ENCODE assay signal across 8 cellular contexts in genomic region chr11:94768602-94769511, GRCh38. TPM values are rescaled to one million over a fixed set of nuclear protein-coding genes. Genes with fewer than 3 reads are reported as not detected.
DNase-seq lines count a peak whose midpoint lies in the region; ATAC-seq, FAIRE-seq and TF ChIP-seq lines count a peak whose summit lies in the region.

No MANE protein-coding gene starts in this region.

- peak; percentile 7 for DNase-seq in NCI-H2107 treated with DMSO at 0.1 percent for 48 hours (lab: John Stamatoyannopoulos, UW; ENCODE audit: unreplicated experiment)
- no peak for DNase-seq in NCI-H2107 (lab: John Stamatoyannopoulos, UW)
- no peak for DNase-seq in activated CD4-positive, alpha-beta memory T cell treated with anti-CD3 and anti-CD28 coated beads for 36 hours
- peak; percentile 38 to 41 for DNase-seq in frontal cortex (ENCODE audit: low spot score in 2 of 2)
- peak; percentile 26 for DNase-seq in neural crest cell (ENCODE audit: low read depth, low spot score)
- no peak for DNase-seq in epidermal melanocyte (ENCODE audit: insufficient read length, low spot score)
- DNase-seq in central memory CD4-positive, alpha-beta T cell: no peak

- intact Hi-C loops in activated CD4-positive, alpha-beta memory T cell treated with anti-CD3 and anti-CD28 coated beads for 36 hours (cut with micrococcal nuclease): loop anchor here (10.0 kb wide), 1 partner anchor 254 kb away; the partner anchor contains the start of gene C11orf97

- no peaks in the 10 kb centered on the region for H3K9me3 Mint-ChIP-seq in activated CD4-positive, alpha-beta memory T cell treated with anti-CD3 and anti-CD28 coated beads for 36 hours
- H3K9me3 Mint-ChIP-seq in neural crest cell: peaks cover 5% of the 10 kb centered on the region

- peak; percentile 28 for ATAC-seq in HG02981 (IDR thresholded peaks at IDR 0.05; ENCODE audit: unreplicated experiment)

- TF ChIP-seq CTCF in neural crest cell (conservative IDR thresholded peaks at IDR 0.05): no peak

- no peaks in the 10 kb centered on the region for H3K36me3 Mint-ChIP-seq in activated CD4-positive, alpha-beta memory T cell treated with anti-CD3 and anti-CD28 coated beads for 36 hours
- peaks cover 14% of the 10 kb centered on the region for H3K36me3 Mint-ChIP-seq in neural crest cell (ENCODE audit: low read depth)

- peak overlapping the region; percentile 55 for H3K4me3 Mint-ChIP-seq in activated CD4-positive, alpha-beta memory T cell treated with anti-CD3 and anti-CD28 coated beads for 36 hours
- no peak overlapping the region for H3K4me3 Mint-ChIP-seq in neural crest cell

- CTCF ChIA-PET in activated CD4-positive, alpha-beta memory T cell treated with anti-CD3 and anti-CD28 coated beads for 36 hours (lab: Charles Lee): no interaction called here

- POLR2A ChIA-PET in activated CD4-positive, alpha-beta memory T cell treated with anti-CD3 and anti-CD28 coated beads for 36 hours (lab: Charles Lee): no interaction called here

- FAIRE-seq in frontal cortex (lab: Jason Lieb, UNC): no peak

- peaks cover 8% of the 10 kb centered on the region for H3K4me1 Mint-ChIP-seq in activated CD4-positive, alpha-beta memory T cell treated with anti-CD3 and anti-CD28 coated beads for 36 hours (ENCODE audit: low read depth)
- peaks cover 40% of the 10 kb centered on the region for H3K4me1 Mint-ChIP-seq in neural crest cell

- H3K27ac Mint-ChIP-seq in activated CD4-positive, alpha-beta memory T cell treated with anti-CD3 and anti-CD28 coated beads for 36 hours: no peak overlapping the region
- peak overlapping the region; percentile 96 for H3K27ac Mint-ChIP-seq in neural crest cell (ENCODE audit: unreplicated experiment)

- H3K27me3 Mint-ChIP-seq in activated CD4-positive, alpha-beta memory T cell treated with anti-CD3 and anti-CD28 coated beads for 36 hours: peaks cover 43% of the 10 kb centered on the region
- no peaks in the 10 kb centered on the region for H3K27me3 Mint-ChIP-seq in neural crest cell (ENCODE audit: low read depth)

RNA-seq across cellular contexts. Expression of gene AMOTL1, which starts 0.7 kb away (rescaled TPM):
- total RNA-seq in activated CD4-positive, alpha-beta memory T cell treated with anti-CD3 and anti-CD28 coated beads for 36 hours: under 1 TPM; 0.24 to 0.31 TPM
- 35.5 TPM for total RNA-seq in frontal cortex
- 67.5 and 69.0 TPM in 2 replicates for total RNA-seq in neural crest cell

Comparison
In these comparisons a context has a peak if more than half of its experiments do, and no peak if none do; other contexts are left out.
1. DNase-seq: peak in NCI-H2107 treated with DMSO at 0.1 percent for 48 hours (single experiment), frontal cortex (2 of 2) and neural crest cell (single experiment); none in NCI-H2107 (single experiment), activated CD4-positive, alpha-beta memory T cell treated with anti-CD3 and anti-CD28 coated beads for 36 hours (single experiment), epidermal melanocyte (single experiment) and central memory CD4-positive, alpha-beta T cell (single experiment).
2. RNA of gene AMOTL1, which starts 0.7 kb away (total RNA-seq): 67.5 to 69.0 TPM in neural crest cell and 35.5 TPM in frontal cortex (single experiment); 0.24 to 0.31 TPM in activated CD4-positive, alpha-beta memory T cell treated with anti-CD3 and anti-CD28 coated beads for 36 hours; every median in the first group is over 10 times any median in the second.